In the genomic region with DNA sequence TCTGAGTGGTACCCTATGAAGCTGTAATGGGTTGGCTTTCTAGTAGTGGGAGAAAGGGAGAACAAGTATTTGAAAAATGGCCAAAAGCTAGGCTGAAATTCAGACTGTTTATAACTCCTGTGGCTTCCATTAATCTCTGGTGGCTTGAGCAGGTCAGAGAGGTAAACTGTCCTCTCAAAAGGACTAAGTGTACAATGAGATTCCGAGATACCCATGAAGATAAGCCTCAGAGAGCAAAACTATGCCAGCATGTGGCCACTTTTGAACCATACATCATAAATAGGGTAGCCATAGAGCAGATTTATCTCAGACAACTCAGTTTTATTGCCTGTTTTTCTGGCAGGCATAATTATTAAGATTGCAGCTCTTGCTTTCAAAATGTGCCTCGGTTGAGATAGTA, we compare ENCODE assay signal across 29 cellular contexts.
"Had no signal": no experiment of that assay in that cellular context is flagged by ENCODE, and none has a peak within 500 bp of the region (broad histone marks: within the 10 kb centered on the region; RNA-seq: fewer than 3 reads in every experiment).

No MANE protein-coding gene starts in this region.

- H3K9me3 Mint-ChIP-seq: natural killer cell treated with Interleukin-12 subunit alpha and Interleukin-12 subunit beta and Interleukin-15 and Interleukin-18, amount 100 ng/mL, for 72 hours; stimulated activated effector memory CD8-positive, alpha-beta T cell treated with anti-CD3 and anti-CD28 coated beads, Interleukin-12 subunit alpha, Interleukin-12 subunit beta, amount 100 ng/mL, for 72 hours; stimulated activated naive B cell treated with anti-CD40 and anti-IgM and Interleukin-4, amounts not matched to agents 10 μg/mL and 1 μg/mL and 100 μg/mL, for 72 hours; stimulated activated naive CD8-positive, alpha-beta T cell treated with anti-CD3 and anti-CD28 coated beads, Interleukin-15, amount 100 ng/mL, for 72 hours had no signal

- H3K9ac ChIP-seq: neural progenitor cell, parathyroid adenoma had no signal

- H3K36me3 Mint-ChIP-seq: naive thymus-derived CD8-positive, alpha-beta T cell; natural killer cell treated with Interleukin-12 subunit alpha and Interleukin-12 subunit beta and Interleukin-15 and Interleukin-18, amount 100 ng/mL, for 72 hours; neural progenitor cell; stimulated activated effector memory CD8-positive, alpha-beta T cell treated with anti-CD3 and anti-CD28 coated beads, Interleukin-12 subunit alpha, Interleukin-12 subunit beta, amount 100 ng/mL, for 72 hours; stimulated activated naive B cell treated with anti-CD40 and anti-IgM and Interleukin-4, amounts not matched to agents 10 μg/mL and 1 μg/mL and 100 μg/mL, for 72 hours had no signal

- H3K27ac Mint-ChIP-seq: naive thymus-derived CD8-positive, alpha-beta T cell; natural killer cell treated with Interleukin-12 subunit alpha and Interleukin-12 subunit beta and Interleukin-15 and Interleukin-18, amount 100 ng/mL, for 72 hours; nephron progenitor cell; neural progenitor cell; progenitor cell of endocrine pancreas; stimulated activated effector memory CD8-positive, alpha-beta T cell treated with anti-CD3 and anti-CD28 coated beads, Interleukin-12 subunit alpha, Interleukin-12 subunit beta, amount 100 ng/mL, for 72 hours; stimulated activated naive B cell treated with anti-CD40 and anti-IgM and Interleukin-4, amounts not matched to agents 10 μg/mL and 1 μg/mL and 100 μg/mL, for 72 hours; stimulated activated naive CD8-positive, alpha-beta T cell treated with anti-CD3 and anti-CD28 coated beads, Interleukin-15, amount 100 ng/mL, for 72 hours had no signal

- H3K79me2 ChIP-seq: parathyroid adenoma had no signal

- H3K4me1 Mint-ChIP-seq: naive thymus-derived CD8-positive, alpha-beta T cell; nephron progenitor cell; neural progenitor cell; stimulated activated effector memory CD8-positive, alpha-beta T cell treated with anti-CD3 and anti-CD28 coated beads, Interleukin-12 subunit alpha, Interleukin-12 subunit beta, amount 100 ng/mL, for 72 hours; stimulated activated naive B cell treated with anti-CD40 and anti-IgM and Interleukin-4, amounts not matched to agents 10 μg/mL and 1 μg/mL and 100 μg/mL, for 72 hours; stimulated activated naive CD8-positive, alpha-beta T cell treated with anti-CD3 and anti-CD28 coated beads, Interleukin-15, amount 100 ng/mL, for 72 hours had no signal

- H3K27ac ChIP-seq: neural progenitor cell, ovary, parathyroid adenoma, psoas muscle, right lobe of liver, suprapubic skin, testis, tibial nerve, upper lobe of left lung, vagina had no signal

- H2AFZ ChIP-seq: neural progenitor cell, parathyroid adenoma had no signal

- DNase-seq: naive thymus-derived CD8-positive, alpha-beta T cell; nephron progenitor cell; occipital lobe; ovary; posterior cingulate gyrus; psoas muscle; right cardiac atrium; right lobe of liver; sigmoid colon; small intestine; stimulated activated CD4-positive, alpha-beta T cell treated with anti-CD3 and anti-CD28 coated beads, Interleukin-15, amount 100 ng/mL, for 24 hours; stimulated activated CD4-positive, alpha-beta T cell treated with anti-CD3 and anti-CD28 coated beads, Interleukin-2, amount 100 ng/mL, for 24 hours; stimulated activated CD4-positive, alpha-beta T cell treated with anti-CD3 and anti-CD28 coated beads, Interleukin-2, amount 100 ng/mL, for 48 hours; stimulated activated CD4-positive, alpha-beta T cell treated with anti-CD3 and anti-CD28 coated beads, Interleukin-4, amount 100 ng/mL, for 24 hours; stimulated activated naive B cell treated with anti-CD40 and anti-IgM and Interleukin-4, amounts not matched to agents 10 μg/mL and 1 μg/mL and 100 μg/mL, for 72 hours; stimulated activated naive CD8-positive, alpha-beta T cell treated with anti-CD3 and anti-CD28 coated beads, Interleukin-15, amount 100 ng/mL, for 72 hours; stimulated activated naive CD8-positive, alpha-beta T cell treated with anti-CD3 and anti-CD28 coated beads, Interleukin-15, Interleukin-2, amounts not matched to agents 100 U/mL and 50 U/mL, for 24 hours; substantia nigra; testis; trophoblast cell; upper lobe of left lung had no signal

- H3K27me3 ChIP-seq: neural progenitor cell, ovary, sigmoid colon, suprapubic skin, testis, upper lobe of left lung, vagina had no signal

- H3K4me3 ChIP-seq: neural progenitor cell, ovary, psoas muscle, right lobe of liver, sigmoid colon, suprapubic skin, testis, tibial nerve, upper lobe of left lung, vagina had no signal

- H3K9me3 ChIP-seq: ovary, right lobe of liver, sigmoid colon, suprapubic skin, testis, tibial nerve, vagina had no signal

- H3K36me3 ChIP-seq: neural progenitor cell, ovary, right lobe of liver, sigmoid colon, suprapubic skin, tibial nerve, upper lobe of left lung, vagina had no signal

- H3K27me3 Mint-ChIP-seq: progenitor cell of endocrine pancreas; stimulated activated naive CD8-positive, alpha-beta T cell treated with anti-CD3 and anti-CD28 coated beads, Interleukin-15, amount 100 ng/mL, for 72 hours had no signal

- H3K4me2 ChIP-seq: neural progenitor cell had no signal

- H3K4me3 Mint-ChIP-seq: naive thymus-derived CD8-positive, alpha-beta T cell; natural killer cell treated with Interleukin-12 subunit alpha and Interleukin-12 subunit beta and Interleukin-15 and Interleukin-18, amount 100 ng/mL, for 72 hours; nephron progenitor cell; neural progenitor cell; stimulated activated effector memory CD8-positive, alpha-beta T cell treated with anti-CD3 and anti-CD28 coated beads, Interleukin-12 subunit alpha, Interleukin-12 subunit beta, amount 100 ng/mL, for 72 hours; stimulated activated naive B cell treated with anti-CD40 and anti-IgM and Interleukin-4, amounts not matched to agents 10 μg/mL and 1 μg/mL and 100 μg/mL, for 72 hours; stimulated activated naive CD8-positive, alpha-beta T cell treated with anti-CD3 and anti-CD28 coated beads, Interleukin-15, amount 100 ng/mL, for 72 hours had no signal
